16 cellular contexts compared by ENCODE assay signal in the genomic region with DNA sequence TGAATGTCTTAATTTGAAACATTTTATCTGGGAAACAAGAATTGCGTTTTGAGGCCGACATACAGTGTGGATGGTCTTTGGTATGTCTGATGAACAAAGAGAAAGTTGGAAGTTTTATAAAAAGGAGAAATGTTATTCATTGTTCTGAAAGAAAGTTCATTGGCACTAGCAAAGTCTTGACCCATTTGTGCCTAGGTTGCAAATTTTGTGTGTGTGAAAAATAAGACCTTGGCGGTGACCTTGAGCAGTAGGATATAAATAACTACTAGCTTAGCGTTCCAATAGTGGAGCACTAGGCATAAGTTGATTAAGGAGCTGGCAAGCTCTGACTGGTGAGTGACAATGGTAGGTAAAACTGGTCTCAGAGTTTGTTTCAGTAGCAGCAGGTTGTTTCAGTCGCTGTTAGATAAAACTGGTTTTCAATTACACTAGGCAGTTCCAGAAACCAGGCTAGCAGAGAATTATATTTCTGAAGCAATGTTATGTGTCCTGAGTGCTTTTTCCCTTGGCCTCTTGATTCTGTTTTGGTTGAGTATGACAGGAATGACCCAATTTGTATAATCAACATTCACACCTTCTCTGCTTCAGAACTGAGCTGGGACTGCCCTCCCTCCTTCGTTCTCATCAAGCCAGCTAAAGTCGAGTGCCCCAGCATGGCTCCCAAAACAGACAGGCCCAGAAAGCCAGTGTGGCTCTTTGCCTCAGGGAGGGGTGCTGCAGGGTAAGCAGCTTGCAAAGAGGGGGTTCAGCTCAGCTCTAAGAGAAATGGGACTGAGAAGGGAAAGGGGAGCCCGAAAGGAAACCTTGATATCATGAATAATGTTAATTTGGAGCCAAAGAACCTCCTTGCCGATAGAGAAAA.
A peak's percentile ranks its signal among the peaks of the same experiment; 100 is the strongest.
DNase-seq lines count a peak whose midpoint lies in the region; ATAC-seq and TF ChIP-seq lines count a peak whose summit lies in the region.
"Had no signal": no experiment of that assay in that cellular context is flagged by ENCODE, and none has a peak within 500 bp of the region (broad histone marks: within the 10 kb centered on the region; RNA-seq: fewer than 3 reads in every experiment).

No MANE protein-coding gene starts in this region.

- H3K4me3 ChIP-seq in cardiac muscle cell, result no peak overlapping the region
- no peak overlapping the region for H3K4me3 ChIP-seq in mesenchymal stem cell (ENCODE audit: insufficient read depth in 1 of 2, low read depth in 1 of 2, low read length in 2 of 2)
- H3K4me3 ChIP-seq: BLaER1, GM23338 had no signal

- no peak overlapping the region for H4K8ac ChIP-seq in mesenchymal stem cell (ENCODE audit: low read length)

- WGBS in mesenchymal stem cell, result 84% methylated on average over 9 of the region's 9 CpGs

- no peak overlapping the region for H3K23ac ChIP-seq in mesenchymal stem cell (ENCODE audit: low read length in 2 of 2)

- H2BK12ac ChIP-seq in mesenchymal stem cell (ENCODE audit: low read length in 2 of 2), result no peak overlapping the region

- DNase-seq in Right ventricle myocardium inferior (ENCODE audit: missing footprints), result no peak
- no peak for DNase-seq in cardiac septum (ENCODE audit: low spot score)
- DNase-seq in cardiac muscle cell (ENCODE audit: low read depth in 1 of 2, low spot score in 1 of 2), result peak in 1 of 2 donors; percentile 44
- no peak for DNase-seq in left ventricle myocardium superior
- DNase-seq in mesenchymal stem cell, result no peak
- DNase-seq: AML-193; Caco-2; CD8-positive, alpha-beta memory T cell; DND-41; GDM1; H9 had no signal

- H4K91ac ChIP-seq in mesenchymal stem cell (ENCODE audit: low read length), result no peak overlapping the region

- H2AK5ac ChIP-seq in mesenchymal stem cell (ENCODE audit: low read length, severe bottlenecking), result no peak overlapping the region

- H3K36me3 ChIP-seq in cardiac muscle cell, result no peaks in the 10 kb centered on the region
- H3K36me3 ChIP-seq in mesenchymal stem cell (ENCODE audit: control insufficient read depth in 1 of 2, insufficient read depth in 2 of 2, low read depth in 1 of 2, low read length in 2 of 2), result no peaks in the 10 kb centered on the region
- H3K36me3 ChIP-seq: BLaER1 had no signal

- peaks cover 17% of the 10 kb centered on the region for H3K4me1 ChIP-seq in cardiac muscle cell (ENCODE audit: low read depth)
- H3K4me1 ChIP-seq in mesenchymal stem cell (ENCODE audit: control insufficient read depth, insufficient read depth, low read depth, low read length), result no peaks in the 10 kb centered on the region
- H3K4me1 ChIP-seq: BLaER1, Caco-2 had no signal

- H2BK120ac ChIP-seq in mesenchymal stem cell (ENCODE audit: low read depth, low read length), result no peak overlapping the region

- no peak overlapping the region for H3K18ac ChIP-seq in mesenchymal stem cell (ENCODE audit: low read depth in 1 of 2, low read length in 2 of 2)

- intact Hi-C loops in Right ventricle myocardium inferior (cut with DNase I) (no loop called here), cardiac septum (cut with DNase I) (no loop called here), left ventricle myocardium superior (cut with micrococcal nuclease) (no loop called here)

- no peak overlapping the region for H3K14ac ChIP-seq in mesenchymal stem cell (ENCODE audit: low read length in 2 of 2)

- H3K4me2 ChIP-seq in mesenchymal stem cell (ENCODE audit: low read length, poor library complexity, severe bottlenecking), result no peak overlapping the region
- H3K4me2 ChIP-seq: BLaER1, GM23338 had no signal

- H3K9me3 ChIP-seq in cardiac muscle cell (ENCODE audit: low read depth) (no peaks in the 10 kb centered on the region), mesenchymal stem cell (ENCODE audit: control insufficient read depth, low read length) (no peaks in the 10 kb centered on the region)
- H3K9me3 ChIP-seq: BLaER1, Caco-2 had no signal

- no peaks in the 10 kb centered on the region for H3K79me1 ChIP-seq in mesenchymal stem cell (replicated peaks; ENCODE audit: low read length, poor library complexity, severe bottlenecking)

- H2BK5ac ChIP-seq in mesenchymal stem cell (ENCODE audit: low read depth, low read length, poor library complexity, severe bottlenecking), result no peak overlapping the region

- H3K27me3 ChIP-seq in cardiac muscle cell (no peaks in the 10 kb centered on the region), mesenchymal stem cell (ENCODE audit: control insufficient read depth in 1 of 2, insufficient read depth in 1 of 2, low read length in 2 of 2) (peaks cover 0 to 16% of the 10 kb centered on the region in 2 experiments)
- H3K27me3 ChIP-seq: BLaER1 had no signal

- TF ChIP-seq CTCF in cardiac muscle cell (IDR thresholded peaks at IDR 0.05; ENCODE audit: low read depth, low read length), result no peak

- H3K4ac ChIP-seq in mesenchymal stem cell (ENCODE audit: low read depth in 1 of 2, low read length in 2 of 2), result no peak overlapping the region

- peak; percentile 65 for ATAC-seq in Right ventricle myocardium inferior
- peak; percentile 95 for ATAC-seq in left ventricle myocardium superior
- no peak for ATAC-seq in HG02973 (IDR thresholded peaks at IDR 0.05; ENCODE audit: unreplicated experiment)
- ATAC-seq in HG03457 (IDR thresholded peaks at IDR 0.05; ENCODE audit: unreplicated experiment), result no peak

- H3K27ac ChIP-seq in cardiac muscle cell (peak overlapping the region; percentile 74), mesenchymal stem cell (ENCODE audit: low read length, poor library complexity, severe bottlenecking) (no peak overlapping the region)
- H3K27ac ChIP-seq: 22Rv1, BLaER1 had no signal

- no peak overlapping the region for H2AFZ ChIP-seq in mesenchymal stem cell (ENCODE audit: low read depth, low read length)
- H2AFZ ChIP-seq: GM23338 had no signal

- no peak overlapping the region for H3K9ac ChIP-seq in mesenchymal stem cell (ENCODE audit: low read length)
- H3K9ac ChIP-seq: BLaER1 had no signal

- H2BK15ac ChIP-seq in mesenchymal stem cell (ENCODE audit: low read depth, poor library complexity, severe bottlenecking), result no peak overlapping the region

Comparison
In these comparisons a context has a peak if more than half of its experiments do, and no peak if none do; other contexts are left out.
1. ATAC-seq: peak in Right ventricle myocardium inferior (single experiment) and left ventricle myocardium superior (single experiment); none in HG02973 (single experiment) and HG03457 (single experiment).